In the genomic region with DNA sequence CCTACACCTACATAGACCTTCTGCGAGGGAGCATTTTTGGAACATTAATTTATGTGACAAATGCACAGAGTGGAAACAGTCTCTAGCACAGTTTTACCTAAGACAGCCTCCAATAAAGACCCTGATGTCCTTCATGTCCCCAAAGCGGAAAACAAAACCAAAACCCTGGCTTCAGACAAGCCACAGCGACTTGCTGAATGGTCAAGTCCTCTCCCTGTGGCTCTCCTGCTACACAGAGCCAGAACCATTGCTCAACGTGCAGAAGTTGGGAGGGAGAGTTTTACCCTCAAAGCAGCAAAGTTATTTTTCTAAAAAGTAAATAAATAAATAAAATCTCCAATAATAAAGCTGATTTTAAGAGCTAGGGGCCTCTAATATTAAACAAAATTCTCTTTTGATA, we compare ENCODE assay signal across 9 cellular contexts.
"Had no signal": no experiment of that assay in that cellular context is flagged by ENCODE, and none has a peak within 500 bp of the region (broad histone marks: within the 10 kb centered on the region; RNA-seq: fewer than 3 reads in every experiment).

No MANE protein-coding gene starts in this region.

- H3K4me1 ChIP-seq: HAP-1 had no signal

- DNase-seq: GM23248, GOT3, H7, H9, HCEC 1CT, HFFc6 had no signal

- H3K9ac ChIP-seq: GM23248 had no signal

- H3K4me3 ChIP-seq: GM23248, GM23338, HAP-1 had no signal

- H2AFZ ChIP-seq: GM23248, GM23338 had no signal

- H3K4me2 ChIP-seq: GM23338 had no signal

- ATAC-seq: GM23338, HCT116 had no signal

- H3K36me3 ChIP-seq: HAP-1 had no signal

- H3K27ac ChIP-seq: GM23248 had no signal

- H3K9me3 ChIP-seq: HAP-1 had no signal
